8 cellular contexts compared by ENCODE assay signal in genomic region chr11:4094348-4095291, GRCh38.
DNase-seq lines count a peak whose midpoint lies in the region; ATAC-seq and TF ChIP-seq lines count a peak whose summit lies in the region.

Gene RRM1, plus strand, starts transcription at chr11:4094799. Its CDS starts 214 bp downstream, at chr11:4095013.

- peak within 1 kb of the TSS; percentile 99 for H3K4me3 Mint-ChIP-seq in central memory CD8-positive, alpha-beta T cell

- ATAC-seq in GM19025 (IDR thresholded peaks at IDR 0.05; ENCODE audit: low read depth, unreplicated experiment) (peak; percentile 94), HG03342 (IDR thresholded peaks at IDR 0.05; ENCODE audit: unreplicated experiment) (peak; percentile 95)
- peak; percentile 90 for ATAC-seq in central memory CD8-positive, alpha-beta T cell (replicated peaks; ENCODE audit: extremely low read depth, poor library complexity, severe bottlenecking)

- H3K27me3 Mint-ChIP-seq in central memory CD8-positive, alpha-beta T cell, result no peaks in the 10 kb centered on the region

- no peak for TF ChIP-seq CTCF in AG09309 (IDR thresholded peaks at IDR 0.05; ENCODE audit: control insufficient read depth, insufficient read depth, low read depth, low read length, missing control alignments)

- peak within 1 kb of the TSS; percentile 78 for H3K4me3 ChIP-seq in AG09309 (ENCODE audit: control insufficient read depth, low read depth, low read length)

- H3K36me3 Mint-ChIP-seq in central memory CD8-positive, alpha-beta T cell (ENCODE audit: insufficient read depth), result peaks cover 43% of the 10 kb centered on the region

- H3K4me1 Mint-ChIP-seq in central memory CD8-positive, alpha-beta T cell, result peaks cover 68% of the 10 kb centered on the region

- DNase-seq in AG09309 (ENCODE audit: low read depth) (peak; percentile 76), NCI-H446 (lab: John Stamatoyannopoulos, UW) (peak; percentile 96 to 98), iris pigment epithelial cell (ENCODE audit: low read depth) (peak; percentile 97)
- DNase-seq in activated CD4-positive, CD25-positive, alpha-beta regulatory T cell treated with anti-CD3 and anti-CD28 coated beads, Interleukin-2, amount 50 U/mL, for 16 hours (ENCODE audit: low read depth, low spot score), result peak; percentile 90
- peak; percentile 89 to 91 for DNase-seq in central memory CD8-positive, alpha-beta T cell (ENCODE audit: low spot score in 2 of 2)
- peak; percentile 93 to 94 for DNase-seq in stimulated activated CD4-positive, alpha-beta T cell treated with anti-CD3 and anti-CD28 coated beads, Interleukin-12 subunit alpha, Interleukin-12 subunit beta, amount 100 ng/mL, for 24 hours (ENCODE audit: low read depth in 2 of 2)

- H3K9me3 Mint-ChIP-seq in central memory CD8-positive, alpha-beta T cell, result no peaks in the 10 kb centered on the region

- peak within 1 kb of the TSS; percentile 98 for H3K27ac Mint-ChIP-seq in central memory CD8-positive, alpha-beta T cell (ENCODE audit: low read depth)

Comparison
In these comparisons a context has a peak if more than half of its experiments do, and no peak if none do; other contexts are left out.
1. Peak in every context shown above with its lines: DNase-seq, ATAC-seq and H3K4me3 ChIP-seq.